Comparison of ENCODE assay signal across 1 cellular context in the genomic region with DNA sequence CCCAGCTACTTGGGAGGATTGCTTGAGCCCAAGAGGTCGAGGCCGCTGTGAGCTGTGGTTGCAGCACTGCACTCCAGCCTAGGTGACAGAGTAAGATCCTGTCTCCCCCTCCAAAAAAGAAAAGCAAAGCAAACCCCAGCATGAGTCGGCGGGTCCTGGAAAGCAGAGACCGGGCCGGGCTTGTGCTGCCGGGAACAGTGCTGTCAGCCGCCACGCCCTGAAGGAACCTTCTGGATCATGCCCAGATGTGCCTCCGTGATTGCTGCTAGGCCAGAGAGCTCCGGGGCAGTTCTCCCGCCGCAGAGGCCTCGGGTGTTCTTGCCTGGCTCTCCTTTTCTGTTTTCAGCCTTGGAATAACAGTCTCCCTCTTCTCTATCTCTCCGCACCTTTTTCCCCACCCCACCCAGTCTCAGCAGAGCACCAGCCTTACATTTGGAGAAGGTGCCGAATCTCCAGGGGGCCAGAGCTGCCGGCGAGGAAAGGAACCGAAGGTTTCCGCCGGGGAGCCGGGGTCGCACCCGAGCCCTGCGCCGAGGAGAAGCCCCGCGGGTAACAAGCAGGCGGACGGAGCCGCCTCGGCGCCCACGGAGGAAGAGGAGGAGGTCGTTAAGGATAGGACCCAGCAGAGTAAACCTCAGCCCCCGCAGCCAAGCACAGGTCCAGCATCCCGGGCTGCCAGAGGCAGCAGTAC.
TF ChIP-seq lines count a peak whose summit lies in the region.

No MANE protein-coding gene starts in this region.

TF ChIP-seq in HepG2, 621 proteins besides CTCF, POLR2A, EP300 and RAD21:
- TF ChIP-seq, protein P1, sequence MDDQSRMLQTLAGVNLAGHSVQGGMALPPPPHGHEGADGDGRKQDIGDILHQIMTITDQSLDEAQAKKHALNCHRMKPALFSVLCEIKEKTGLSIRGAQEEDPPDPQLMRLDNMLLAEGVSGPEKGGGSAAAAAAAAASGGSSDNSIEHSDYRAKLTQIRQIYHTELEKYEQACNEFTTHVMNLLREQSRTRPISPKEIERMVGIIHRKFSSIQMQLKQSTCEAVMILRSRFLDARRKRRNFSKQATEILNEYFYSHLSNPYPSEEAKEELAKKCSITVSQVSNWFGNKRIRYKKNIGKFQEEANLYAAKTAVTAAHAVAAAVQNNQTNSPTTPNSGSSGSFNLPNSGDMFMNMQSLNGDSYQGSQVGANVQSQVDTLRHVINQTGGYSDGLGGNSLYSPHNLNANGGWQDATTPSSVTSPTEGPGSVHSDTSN (CRISPR knock-in tag; IDR thresholded peaks at IDR 0.05; ENCODE audit: borderline replicate concordance): no peak
- TF ChIP-seq ZNF24 (IDR thresholded peaks at IDR 0.05): no peak
- TF ChIP-seq AGO2 (optimal IDR thresholded peaks at IDR 0.05; ENCODE audit: low read depth, low read length): peak; percentile 80
- peak; percentile 12; the same call in 1 of the 2 replicates for TF ChIP-seq ZNF687 (CRISPR knock-in tag; IDR thresholded peaks at IDR 0.05)
